7 cellular contexts compared by ENCODE assay signal in the genomic region with DNA sequence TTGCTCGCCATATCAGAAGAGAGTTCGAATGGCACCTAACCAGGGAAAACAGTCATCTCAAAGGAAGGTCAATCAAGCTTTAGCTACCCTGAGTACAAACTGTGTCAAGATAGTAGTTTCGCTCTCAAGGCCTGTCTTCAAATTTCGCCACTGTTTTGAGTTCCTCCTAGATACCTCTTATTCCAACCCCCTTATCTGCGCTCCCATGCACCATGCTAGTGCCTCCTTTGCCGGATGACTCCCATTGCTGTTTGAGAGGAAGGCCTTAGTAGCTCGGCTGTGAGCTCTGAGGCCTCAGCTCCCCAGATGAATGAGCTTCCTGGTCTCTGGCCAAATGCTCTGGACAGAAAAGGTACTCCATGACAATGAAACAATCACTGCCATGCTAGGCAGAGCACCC.
"Had no signal": no experiment of that assay in that cellular context is flagged by ENCODE, and none has a peak within 500 bp of the region (broad histone marks: within the 10 kb centered on the region; RNA-seq: fewer than 3 reads in every experiment).

No MANE protein-coding gene starts in this region.

- H3K4me3 Mint-ChIP-seq: H9, IgD-negative memory B cell had no signal

- H3K9me3 Mint-ChIP-seq: H9 had no signal

- H3K9ac ChIP-seq: GM23248 had no signal

- H3K27ac Mint-ChIP-seq: IgD-negative memory B cell had no signal

- H2AFZ ChIP-seq: GM23248 had no signal

- H3K27ac ChIP-seq: GM23248, HL-60 had no signal

- H3K4me3 ChIP-seq: GM23248 had no signal

- H3K4me1 Mint-ChIP-seq: IgD-negative memory B cell had no signal

- H3K27me3 Mint-ChIP-seq: IgD-negative memory B cell had no signal

- ATAC-seq: HepG2 had no signal

- DNase-seq: GM23248, GOT3, H9, HCEC 1CT had no signal
